In the genomic region with DNA sequence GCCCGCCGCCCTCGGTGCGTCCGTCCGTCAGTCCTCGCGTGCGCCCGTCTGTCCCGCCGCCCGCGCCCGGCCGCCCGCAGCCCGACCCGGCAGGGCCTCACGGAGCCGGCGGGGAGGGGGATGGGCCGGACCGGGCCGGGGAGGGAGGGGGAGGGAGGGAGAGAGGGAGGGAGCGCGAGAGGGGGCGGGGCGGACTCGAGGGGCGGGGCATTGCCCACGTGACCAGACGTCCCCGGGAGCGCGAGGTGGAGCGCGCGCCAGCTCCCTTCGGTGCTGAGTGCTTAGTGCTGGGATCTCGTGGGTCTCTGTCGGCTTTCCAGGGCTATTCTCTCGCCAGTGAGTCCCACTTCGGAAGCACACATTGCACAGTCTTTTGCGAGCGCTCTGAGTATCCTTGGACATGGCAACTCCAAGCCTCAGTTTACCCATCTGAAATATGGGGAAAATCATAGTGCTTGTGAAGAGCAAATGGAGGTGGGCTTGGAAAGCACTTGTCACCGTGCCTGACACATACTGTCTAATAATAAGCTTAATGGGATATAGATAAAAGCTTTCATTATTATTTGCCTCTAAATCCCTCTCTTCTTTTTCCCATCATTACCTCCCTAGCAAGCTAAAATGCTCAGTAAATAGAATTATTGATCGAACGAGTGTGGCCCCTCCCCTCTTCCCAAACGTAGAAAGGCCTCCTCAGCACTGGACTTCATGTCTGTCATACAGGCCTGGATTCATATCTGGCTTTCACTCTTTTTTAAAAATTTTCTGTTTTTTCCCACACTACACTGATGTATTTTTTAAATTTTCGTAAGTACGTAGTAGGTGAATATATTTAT, we compare ENCODE assay signal across 8 cellular contexts. TPM values are rescaled to one million over a fixed set of nuclear protein-coding genes. Genes with fewer than 3 reads are reported as not detected.
A peak's percentile ranks its signal among the peaks of the same experiment; 100 is the strongest.
DNase-seq lines count a peak whose midpoint lies in the region; ATAC-seq and TF ChIP-seq lines count a peak whose summit lies in the region.

TSS of gene NCOA6 (minus strand) at position 122 of the 833 bp plus-strand sequence. CDS start 43,296 bp downstream, outside the sequence.

- H3K27me3 ChIP-seq in layer of hippocampus (ENCODE audit: control insufficient read depth, insufficient read depth, low read length), result no peaks in the 10 kb centered on the region

- H3K27ac ChIP-seq in layer of hippocampus (ENCODE audit: low read depth, low read length), result peak within 1 kb of the TSS; percentile 76

- peak within 1 kb of the TSS; percentile 98 for H3K4me3 ChIP-seq in AG04449 (ENCODE audit: low read depth, low read length)
- peak within 1 kb of the TSS; percentile 89 for H3K4me3 ChIP-seq in choroid plexus epithelial cell (ENCODE audit: low read depth, low read length)

- CTCF ChIA-PET in AG04449 (lab: Yijun Ruan, JAX), result interaction anchor here (0.9 to 1.5 kb wide), 3 partner anchors 10 to 147 kb away, joined by 3 to 8 read pairs (median 5); no protein-coding TSS in a partner anchor

- peak; percentile 64 for TF ChIP-seq POLR2A in GM18951 (IDR thresholded peaks at IDR 0.05; ENCODE audit: extremely low read depth, insufficient read depth, insufficient read length)

- TF ChIP-seq CTCF in AG04449 (IDR thresholded peaks at IDR 0.05; ENCODE audit: insufficient read depth, low read length, missing control alignments), result no peak
- TF ChIP-seq CTCF in choroid plexus epithelial cell (conservative IDR thresholded peaks at IDR 0.05; ENCODE audit: low read depth, low read length), result no peak

- in situ Hi-C loops in GM18951 (cut with MboI; ENCODE audit: low sequenced_read_pairs, unreplicated experiment), result loop anchor here (25.0 kb wide), 1 partner anchor 387 kb away; no protein-coding TSS in a partner anchor

- ATAC-seq in HG03342 (IDR thresholded peaks at IDR 0.05; ENCODE audit: unreplicated experiment), result peak; percentile 53

- DNase-seq in AG04449 (ENCODE audit: low read depth, low spot score) (no peak), NCI-H460 (ENCODE audit: extremely low read depth, low read depth) (peak; percentile 78), choroid plexus epithelial cell (ENCODE audit: low read depth) (peak; percentile 87)
- DNase-seq in activated CD4-positive, alpha-beta T cell treated with anti-CD3 and anti-CD28 coated beads for 4 hours, result peak; percentile 86 to 87
- peak; percentile 75 to 88 (median 83) for DNase-seq in stimulated activated CD4-positive, alpha-beta T cell treated with anti-CD3 and anti-CD28 coated beads, Interleukin-1b, Interleukin-23, amount 100 ng/mL, for 24 hours (ENCODE audit: low read depth in 4 of 4, low spot score in 1 of 4)

- POLR2A ChIA-PET in AG04449 (lab: Yijun Ruan, JAX), result interaction anchor here (1.0 kb wide), 1 partner anchor 169 kb away, joined by 3 read pairs; no protein-coding TSS in a partner anchor

RNA-seq across cellular contexts. Expression of gene NCOA6, which starts in this region (rescaled TPM):
- total RNA-seq in NCI-H460 (2014; rRNA removed; shearing (Covaris generic)), result 10.1 and 11.2 TPM in 2 replicates
- polyA plus RNA-seq in NCI-H460 (2014; cell fraction: nucleus; rRNA removed), result 4.6 and 5.9 TPM in 2 replicates
